In the genomic region with DNA sequence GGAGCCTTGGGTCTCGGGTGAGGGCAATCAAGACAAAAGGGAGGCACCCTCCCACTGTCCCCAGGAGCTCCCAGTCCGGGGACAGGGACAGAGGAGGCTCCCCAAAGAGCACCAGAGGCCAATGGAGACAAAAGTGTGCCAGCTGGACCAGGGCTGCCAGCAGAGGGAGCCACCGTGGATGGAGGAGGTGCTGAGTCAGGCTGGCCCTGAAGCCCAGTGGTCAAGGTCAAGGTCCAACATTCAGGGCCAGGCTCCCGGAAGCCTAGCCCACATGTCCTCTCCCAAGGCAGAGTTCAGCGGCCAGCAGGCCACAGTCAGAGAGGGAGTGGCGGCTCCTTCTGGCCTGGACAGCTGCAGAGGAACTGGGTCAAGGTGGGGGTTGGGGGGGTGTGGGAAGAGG, we compare ENCODE assay signal across 9 cellular contexts. TPM values are rescaled to one million over a fixed set of nuclear protein-coding genes. Genes with fewer than 3 reads are reported as not detected.
DNase-seq lines count a peak whose midpoint lies in the region; ATAC-seq and TF ChIP-seq lines count a peak whose summit lies in the region.
"Had no signal": no experiment of that assay in that cellular context is flagged by ENCODE, and none has a peak within 500 bp of the region (broad histone marks: within the 10 kb centered on the region; RNA-seq: fewer than 3 reads in every experiment).

No MANE protein-coding gene starts in this region.

- no peak overlapping the region for H4K8ac ChIP-seq in mesenchymal stem cell (ENCODE audit: low read length)

- no peak overlapping the region for H3K27ac Mint-ChIP-seq in stimulated activated naive CD8-positive, alpha-beta T cell treated with anti-CD3 and anti-CD28 coated beads, Interleukin-15, amount 100 ng/mL, for 72 hours
- peak overlapping the region; percentile 56 for H3K27ac Mint-ChIP-seq in T-helper 17 cell
- no peak overlapping the region for H3K27ac Mint-ChIP-seq in CD4-positive, alpha-beta memory T cell

- CTCF ChIA-PET in CD4-positive, alpha-beta memory T cell (lab: Charles Lee; ENCODE audit: partially characterized antibody) = interaction anchor here (2.5 to 2.7 kb wide), 2 partner anchors 14 to 26 kb away, joined by 16 to 28 read pairs; no protein-coding TSS in a partner anchor

- no peak overlapping the region for H3K4me3 Mint-ChIP-seq in stimulated activated naive CD8-positive, alpha-beta T cell treated with anti-CD3 and anti-CD28 coated beads, Interleukin-15, amount 100 ng/mL, for 72 hours
- H3K4me3 Mint-ChIP-seq in T-helper 17 cell = peak overlapping the region; percentile 56
- H3K4me3 Mint-ChIP-seq in CD4-positive, alpha-beta memory T cell = peak overlapping the region in 1 of 8 donors; percentile 40

- H3K4me1 Mint-ChIP-seq in stimulated activated naive CD8-positive, alpha-beta T cell treated with anti-CD3 and anti-CD28 coated beads, Interleukin-15, amount 100 ng/mL, for 72 hours = peaks cover 23% of the 10 kb centered on the region
- peaks cover 52% of the 10 kb centered on the region for H3K4me1 Mint-ChIP-seq in T-helper 17 cell
- peaks cover 10 to 37% (median 24%) of the 10 kb centered on the region in 4 donors for H3K4me1 Mint-ChIP-seq in CD4-positive, alpha-beta memory T cell

- no peak overlapping the region for H3K4ac ChIP-seq in mesenchymal stem cell (ENCODE audit: low read depth in 1 of 2, low read length in 2 of 2)

- H3K9me3 ChIP-seq in T-helper 17 cell (ENCODE audit: control insufficient read depth, low read length, poor library complexity, severe bottlenecking) (no peaks in the 10 kb centered on the region), right cardiac atrium (ENCODE audit: control insufficient read depth, low read length) (no peaks in the 10 kb centered on the region), upper lobe of right lung (no peaks in the 10 kb centered on the region), mesenchymal stem cell (ENCODE audit: control insufficient read depth, low read length) (no peaks in the 10 kb centered on the region)
- no peaks in the 10 kb centered on the region for H3K9me3 ChIP-seq in CD4-positive, alpha-beta memory T cell (ENCODE audit: control insufficient read depth in 1 of 2, low read length in 2 of 2)

- peaks cover 71% of the 10 kb centered on the region for H3K27me3 Mint-ChIP-seq in stimulated activated naive CD8-positive, alpha-beta T cell treated with anti-CD3 and anti-CD28 coated beads, Interleukin-15, amount 100 ng/mL, for 72 hours
- H3K27me3 Mint-ChIP-seq in T-helper 17 cell = peaks cover 12% of the 10 kb centered on the region
- peaks cover 32 to 35% of the 10 kb centered on the region in 2 donors for H3K27me3 Mint-ChIP-seq in CD4-positive, alpha-beta memory T cell

- H3K4me1 ChIP-seq in right cardiac atrium (ENCODE audit: control insufficient read depth, insufficient read depth, low read length) (no peaks in the 10 kb centered on the region), upper lobe of right lung (peaks cover 3% of the 10 kb centered on the region), mesenchymal stem cell (ENCODE audit: control insufficient read depth, insufficient read depth, low read depth, low read length) (no peaks in the 10 kb centered on the region)
- H3K4me1 ChIP-seq in CD4-positive, alpha-beta memory T cell (ENCODE audit: insufficient read depth, low read length) = peaks cover 31% of the 10 kb centered on the region

- TF ChIP-seq CTCF in upper lobe of right lung (IDR thresholded peaks at IDR 0.05) = peak; percentile 33

- POLR2A ChIA-PET in CD4-positive, alpha-beta memory T cell (lab: Charles Lee; ENCODE audit: partially characterized antibody) = no interaction called here

- intact Hi-C loops in right cardiac atrium (cut with DNase I) = no loop called here
- intact Hi-C loops in upper lobe of right lung (cut with DNase I) = no loop called here
- intact Hi-C loops in CD4-positive, alpha-beta memory T cell (cut with micrococcal nuclease) = loop anchor here (5.0 kb wide), 1 partner anchor 375 kb away; no protein-coding TSS in a partner anchor

- H3K18ac ChIP-seq in mesenchymal stem cell (ENCODE audit: low read depth in 1 of 2, low read length in 2 of 2) = no peak overlapping the region

- H2AK5ac ChIP-seq in mesenchymal stem cell (ENCODE audit: low read length, severe bottlenecking) = no peak overlapping the region

- H3K36me3 Mint-ChIP-seq in T-helper 17 cell (ENCODE audit: low read depth) = peaks cover 20% of the 10 kb centered on the region
- H3K36me3 Mint-ChIP-seq in CD4-positive, alpha-beta memory T cell = peaks cover 0 to 7% of the 10 kb centered on the region in 2 donors

- no peak overlapping the region for H2BK5ac ChIP-seq in mesenchymal stem cell (ENCODE audit: low read depth, low read length, poor library complexity, severe bottlenecking)

- no peak overlapping the region for H2BK12ac ChIP-seq in mesenchymal stem cell (ENCODE audit: low read length in 2 of 2)

- no peak overlapping the region for H2AFZ ChIP-seq in mesenchymal stem cell (ENCODE audit: low read depth, low read length)

- WGBS in right cardiac atrium = 47% methylated on average over 6 of the region's 6 CpGs
- 60% methylated on average over 6 of the region's 6 CpGs for WGBS in mesenchymal stem cell

- no peak overlapping the region for H4K91ac ChIP-seq in mesenchymal stem cell (ENCODE audit: low read length)

- ATAC-seq in stimulated activated naive CD8-positive, alpha-beta T cell treated with anti-CD3 and anti-CD28 coated beads, Interleukin-15, Interleukin-2, amounts not matched to agents 100 U/mL and 50 U/mL, for 24 hours = no peak
- ATAC-seq in stimulated activated naive CD8-positive, alpha-beta T cell treated with anti-CD3 and anti-CD28 coated beads, Interleukin-15, amount 100 ng/mL, for 72 hours = no peak
- ATAC-seq in T-helper 17 cell (no peak), right cardiac atrium (peak; percentile 45 to 62), upper lobe of right lung (peak; percentile 22), HG02642 (IDR thresholded peaks at IDR 0.05; ENCODE audit: poor library complexity, unreplicated experiment) (no peak)

- no peaks in the 10 kb centered on the region for H3K9me3 Mint-ChIP-seq in stimulated activated naive CD8-positive, alpha-beta T cell treated with anti-CD3 and anti-CD28 coated beads, Interleukin-15, amount 100 ng/mL, for 72 hours
- H3K9me3 Mint-ChIP-seq in CD4-positive, alpha-beta memory T cell = peaks cover 0 to 2% (median 0%) of the 10 kb centered on the region in 8 donors

- H3K4me3 ChIP-seq in right cardiac atrium (ENCODE audit: low read length) (no peak overlapping the region), upper lobe of right lung (no peak overlapping the region), mesenchymal stem cell (ENCODE audit: insufficient read depth in 1 of 2, low read depth in 1 of 2, low read length in 2 of 2) (no peak overlapping the region)
- H3K4me3 ChIP-seq in CD4-positive, alpha-beta memory T cell (ENCODE audit: low read length in 2 of 2) = no peak overlapping the region

- no peak overlapping the region for H3K23ac ChIP-seq in mesenchymal stem cell (ENCODE audit: low read length in 2 of 2)

- H3K79me1 ChIP-seq in mesenchymal stem cell (replicated peaks; ENCODE audit: low read length, poor library complexity, severe bottlenecking) = no peaks in the 10 kb centered on the region

- no peak overlapping the region for H3K4me2 ChIP-seq in mesenchymal stem cell (ENCODE audit: low read length, poor library complexity, severe bottlenecking)

- H3K14ac ChIP-seq in mesenchymal stem cell (ENCODE audit: low read length in 2 of 2) = no peak overlapping the region

- DNase-seq in stimulated activated naive CD8-positive, alpha-beta T cell treated with anti-CD3 and anti-CD28 coated beads, Interleukin-15, Interleukin-2, amounts not matched to agents 100 U/mL and 50 U/mL, for 24 hours = peak; percentile 49
- no peak for DNase-seq in stimulated activated naive CD8-positive, alpha-beta T cell treated with anti-CD3 and anti-CD28 coated beads, Interleukin-15, amount 100 ng/mL, for 72 hours
- DNase-seq in T-helper 17 cell (no peak), right cardiac atrium (peak; percentile 62 to 79 (median 73)), upper lobe of right lung (no peak), mesenchymal stem cell (no peak)
- DNase-seq in CD4-positive, alpha-beta memory T cell = no peak
- DNase-seq: activated naive CD4-positive, alpha-beta T cell treated with anti-CD3 and anti-CD28 coated beads, Interleukin-2, amount 50 U/mL, for 16 hours had no signal

- H3K9ac ChIP-seq in mesenchymal stem cell (ENCODE audit: low read length) = no peak overlapping the region

- H3K27ac ChIP-seq in right cardiac atrium (ENCODE audit: low read length) (no peak overlapping the region), upper lobe of right lung (no peak overlapping the region), mesenchymal stem cell (ENCODE audit: low read length, poor library complexity, severe bottlenecking) (no peak overlapping the region)
- no peak overlapping the region for H3K27ac ChIP-seq in CD4-positive, alpha-beta memory T cell (ENCODE audit: low read depth, low read length)

- no peak overlapping the region for H2BK15ac ChIP-seq in mesenchymal stem cell (ENCODE audit: low read depth, poor library complexity, severe bottlenecking)

- H3K36me3 ChIP-seq in upper lobe of right lung (no peaks in the 10 kb centered on the region), mesenchymal stem cell (ENCODE audit: control insufficient read depth in 1 of 2, insufficient read depth in 2 of 2, low read depth in 1 of 2, low read length in 2 of 2) (peaks cover 0 to 41% of the 10 kb centered on the region in 2 experiments)
- H3K36me3 ChIP-seq in CD4-positive, alpha-beta memory T cell (ENCODE audit: insufficient read depth, low read length) = no peaks in the 10 kb centered on the region

- no peaks in the 10 kb centered on the region for H3K27me3 ChIP-seq in right cardiac atrium (ENCODE audit: control insufficient read depth, insufficient read depth)
- peaks cover 6% of the 10 kb centered on the region for H3K27me3 ChIP-seq in upper lobe of right lung
- H3K27me3 ChIP-seq in CD4-positive, alpha-beta memory T cell (ENCODE audit: insufficient read depth, low read length) = no peaks in the 10 kb centered on the region
- H3K27me3 ChIP-seq in mesenchymal stem cell (ENCODE audit: control insufficient read depth in 1 of 2, insufficient read depth in 1 of 2, low read length in 2 of 2) = peaks cover 0 to 12% of the 10 kb centered on the region in 2 experiments

- H2BK120ac ChIP-seq in mesenchymal stem cell (ENCODE audit: low read depth, low read length) = no peak overlapping the region

RNA-seq across cellular contexts. Expression of gene COL5A3, which starts 8.4 kb away (rescaled TPM):
- 10 to 100 TPM; 50.0 to 52.1 TPM for total RNA-seq in T-helper 17 cell
- total RNA-seq in right cardiac atrium = 10 to 100 TPM in 2 of 4 donors, 1 to 10 TPM in 2; 8.6 to 19.1 (median 11.9) TPM
- 13.5 TPM for polyA plus RNA-seq in right cardiac atrium
- 9.6 TPM for total RNA-seq in upper lobe of right lung
- 1 to 10 TPM; 3.5 to 4.3 TPM for total RNA-seq in CD4-positive, alpha-beta memory T cell
- polyA plus RNA-seq in CD4-positive, alpha-beta memory T cell = under 1 TPM; 0.07 to 0.45 TPM
- 4.7 TPM for polyA plus RNA-seq in mesenchymal stem cell (2013, experiment 1 of 2)
- polyA plus RNA-seq in mesenchymal stem cell (2013, experiment 2 of 2) = 4.2 TPM

RNA-seq across cellular contexts. Expression of gene RDH8, which starts 11.4 kb away (rescaled TPM):
- total RNA-seq in T-helper 17 cell (not detected), right cardiac atrium (not detected), upper lobe of right lung (not detected)
- polyA plus RNA-seq in right cardiac atrium = not detected
- total RNA-seq in CD4-positive, alpha-beta memory T cell = not detected
- not detected for polyA plus RNA-seq in CD4-positive, alpha-beta memory T cell
- not detected for polyA plus RNA-seq in mesenchymal stem cell (2013, experiment 1 of 2)
- not detected for polyA plus RNA-seq in mesenchymal stem cell (2013, experiment 2 of 2)

Comparison
In these comparisons a context has a peak if more than half of its experiments do, and no peak if none do; other contexts are left out.
1. DNase-seq: peak in stimulated activated naive CD8-positive, alpha-beta T cell treated with anti-CD3 and anti-CD28 coated beads, Interleukin-15, Interleukin-2, amounts not matched to agents 100 U/mL and 50 U/mL, for 24 hours (single experiment) and right cardiac atrium (3 of 3); none in stimulated activated naive CD8-positive, alpha-beta T cell treated with anti-CD3 and anti-CD28 coated beads, Interleukin-15, amount 100 ng/mL, for 72 hours (0 of 2), T-helper 17 cell (0 of 3), upper lobe of right lung (single experiment), CD4-positive, alpha-beta memory T cell (0 of 5) and mesenchymal stem cell (single experiment).
2. ATAC-seq: peak in right cardiac atrium (2 of 2) and upper lobe of right lung (single experiment); none in stimulated activated naive CD8-positive, alpha-beta T cell treated with anti-CD3 and anti-CD28 coated beads, Interleukin-15, Interleukin-2, amounts not matched to agents 100 U/mL and 50 U/mL, for 24 hours (single experiment), stimulated activated naive CD8-positive, alpha-beta T cell treated with anti-CD3 and anti-CD28 coated beads, Interleukin-15, amount 100 ng/mL, for 72 hours (single experiment), T-helper 17 cell (single experiment) and HG02642 (single experiment).